27 cellular contexts compared by ENCODE assay signal in the genomic region with DNA sequence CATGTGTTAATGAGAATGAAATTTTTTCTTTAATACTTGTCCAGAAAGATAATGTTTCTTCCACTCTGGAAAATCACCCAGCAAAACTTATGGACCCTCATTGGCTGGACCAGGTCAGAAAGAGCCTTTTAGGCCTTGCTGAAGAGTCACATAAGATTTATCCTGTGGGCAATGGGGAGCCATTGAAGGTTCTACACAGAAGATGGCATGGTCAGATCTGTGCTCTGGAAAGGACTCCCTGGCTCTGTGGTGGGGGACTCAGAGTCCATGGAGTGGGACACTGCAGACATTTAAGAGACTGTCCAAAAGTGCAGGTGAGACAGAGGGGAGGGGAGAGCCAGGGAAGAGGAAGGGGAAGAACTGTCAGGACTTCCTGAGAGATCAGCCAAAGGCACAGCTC.
DNase-seq lines count a peak whose midpoint lies in the region; ATAC-seq and TF ChIP-seq lines count a peak whose summit lies in the region.
"Had no signal": no experiment of that assay in that cellular context is flagged by ENCODE, and none has a peak within 500 bp of the region (broad histone marks: within the 10 kb centered on the region; RNA-seq: fewer than 3 reads in every experiment).

No MANE protein-coding gene starts in this region.

- intact Hi-C loops in heart left ventricle (cut with DNase I) (loop anchor here in 6 of 10 donors (5.0 to 10.0 kb wide), 4 partner anchors 39 to 66 kb away; partner anchors contain the start of gene DHRS3 (in 4 of the 6)), vagina (cut with DNase I) (no loop called here)

- no peak overlapping the region for H3K9ac ChIP-seq in rectal smooth muscle tissue (ENCODE audit: low read length)
- H3K9ac ChIP-seq: BLaER1 treated with 17β-estradiol and CSF1 and Interleukin-3, amounts not matched to agents 10 nM and 100 nM had no signal

- ATAC-seq in heart left ventricle, result no peak
- ATAC-seq in gastroesophageal sphincter, result no peak
- ATAC-seq: left lobe of liver had no signal

- H3K9me3 ChIP-seq in right atrium auricular region (no peaks in the 10 kb centered on the region), heart left ventricle (no peaks in the 10 kb centered on the region), gastroesophageal sphincter (no peaks in the 10 kb centered on the region), vagina (no peaks in the 10 kb centered on the region)
- H3K9me3 ChIP-seq: BLaER1 treated with 17β-estradiol and CSF1 and Interleukin-3, amounts not matched to agents 10 nM and 100 nM; colonic mucosa; suprapubic skin had no signal

- TF ChIP-seq POLR2A in heart left ventricle (IDR thresholded peaks at IDR 0.05) (no peak), gastroesophageal sphincter (IDR thresholded peaks at IDR 0.05) (no peak), vagina (IDR thresholded peaks at IDR 0.05) (no peak)

- no peak for TF ChIP-seq EP300 in gastroesophageal sphincter (IDR thresholded peaks at IDR 0.05)

- no peak for TF ChIP-seq CTCF in right atrium auricular region (IDR thresholded peaks at IDR 0.05)
- no peak for TF ChIP-seq CTCF in heart left ventricle (IDR thresholded peaks at IDR 0.05)
- no peak for TF ChIP-seq CTCF in gastroesophageal sphincter (IDR thresholded peaks at IDR 0.05)
- no peak for TF ChIP-seq CTCF in vagina (IDR thresholded peaks at IDR 0.05)

- H3K4me3 ChIP-seq in right atrium auricular region, result no peak overlapping the region
- H3K4me3 ChIP-seq in heart left ventricle, result no peak overlapping the region
- no peak overlapping the region for H3K4me3 ChIP-seq in gastroesophageal sphincter
- H3K4me3 ChIP-seq in rectal smooth muscle tissue (ENCODE audit: low read length), result no peak overlapping the region
- no peak overlapping the region for H3K4me3 ChIP-seq in vagina
- H3K4me3 ChIP-seq: BLaER1 treated with 17β-estradiol and CSF1 and Interleukin-3, amounts not matched to agents 10 nM and 100 nM; cardiac muscle cell; colonic mucosa; suprapubic skin had no signal

- peaks cover 0 to 63% of the 10 kb centered on the region in 2 donors for H3K4me1 ChIP-seq in right atrium auricular region
- H3K4me1 ChIP-seq in heart left ventricle, result peaks cover 14 to 72% (median 41%) of the 10 kb centered on the region in 12 donors
- peaks cover 3 to 90% (median 58%) of the 10 kb centered on the region in 3 donors for H3K4me1 ChIP-seq in gastroesophageal sphincter
- peaks cover 27% of the 10 kb centered on the region for H3K4me1 ChIP-seq in rectal smooth muscle tissue (ENCODE audit: control insufficient read depth, insufficient read depth, low read length)
- peaks cover 50% of the 10 kb centered on the region for H3K4me1 ChIP-seq in vagina
- H3K4me1 ChIP-seq: colonic mucosa had no signal

- H3K36me3 ChIP-seq in right atrium auricular region (no peaks in the 10 kb centered on the region), heart left ventricle (no peaks in the 10 kb centered on the region), gastroesophageal sphincter (no peaks in the 10 kb centered on the region), rectal smooth muscle tissue (ENCODE audit: control insufficient read depth, insufficient read depth, low read length) (no peaks in the 10 kb centered on the region), vagina (no peaks in the 10 kb centered on the region)
- H3K36me3 ChIP-seq: BLaER1 treated with 17β-estradiol and CSF1 and Interleukin-3, amounts not matched to agents 10 nM and 100 nM; cardiac muscle cell; colonic mucosa; suprapubic skin had no signal

- H3K27ac ChIP-seq in right atrium auricular region, result peak overlapping the region; percentile 10 to 73
- H3K27ac ChIP-seq in heart left ventricle, result peak overlapping the region in 3 of 12 donors; percentile 87 to 89 (median 88)
- H3K27ac ChIP-seq in gastroesophageal sphincter, result peak overlapping the region in 3 of 4 donors; percentile 89 to 92 (median 92)
- H3K27ac ChIP-seq in rectal smooth muscle tissue (ENCODE audit: low read depth, low read length), result peak overlapping the region; percentile 65
- peak overlapping the region; percentile 87 for H3K27ac ChIP-seq in vagina
- H3K27ac ChIP-seq: BLaER1 treated with 17β-estradiol and CSF1 and Interleukin-3, amounts not matched to agents 10 nM and 100 nM; cardiac muscle cell; colonic mucosa; epithelial cell of prostate; suprapubic skin had no signal

- DNase-seq in right atrium auricular region (ENCODE audit: low spot score) (no peak), heart left ventricle (no peak), vagina (ENCODE audit: extremely low spot score in 2 of 2) (no peak), islet precursor cell (no peak), NOMO-1 treated with dmso at 0.1 percent for 144 hours (lab: John Stamatoyannopoulos, UW; ENCODE audit: unreplicated experiment) (no peak)
- DNase-seq in stimulated activated CD4-positive, alpha-beta T cell treated with anti-CD3 and anti-CD28 coated beads, Interleukin-4, amount 100 ng/mL, for 24 hours, result no peak
- DNase-seq: activated CD4-positive, alpha-beta memory T cell treated with anti-CD3 and anti-CD28 coated beads for 36 hours; activated CD4-positive, CD25-positive, alpha-beta regulatory T cell treated with anti-CD3 and anti-CD28 coated beads, Interleukin-2, amount 50 U/mL, for 72 hours; activated CD8-positive, alpha-beta memory T cell treated with anti-CD3 and anti-CD28 coated beads, Interleukin-2, amount 50 U/mL, for 48 hours; activated naive CD4-positive, alpha-beta T cell treated with anti-CD3 and anti-CD28 coated beads for 36 hours; anterior cingulate cortex; colonic mucosa; DMS153; effector CD8-positive, alpha-beta T cell; glutamatergic neuron; NCI-H1436 treated with DMSO at 0.1 percent for 48 hours; NCI-H345; NCI-H69; SHP77 treated with DMSO at 0.1 percent for 48 hours; stimulated activated naive CD4-positive, alpha-beta T cell had no signal

- H3K27me3 ChIP-seq in right atrium auricular region, result no peaks in the 10 kb centered on the region
- no peaks in the 10 kb centered on the region for H3K27me3 ChIP-seq in heart left ventricle
- no peaks in the 10 kb centered on the region for H3K27me3 ChIP-seq in gastroesophageal sphincter
- no peaks in the 10 kb centered on the region for H3K27me3 ChIP-seq in rectal smooth muscle tissue (ENCODE audit: control insufficient read depth, insufficient read depth, low read length)
- no peaks in the 10 kb centered on the region for H3K27me3 ChIP-seq in vagina
- H3K27me3 ChIP-seq: BLaER1 treated with 17β-estradiol and CSF1 and Interleukin-3, amounts not matched to agents 10 nM and 100 nM; cardiac muscle cell; colonic mucosa; suprapubic skin had no signal
